Comparison of ENCODE assay signal across 22 cellular contexts in genomic region chr5:56520951-56521350, GRCh38.
"Had no signal": no experiment of that assay in that cellular context is flagged by ENCODE, and none has a peak within 500 bp of the region (broad histone marks: within the 10 kb centered on the region; RNA-seq: fewer than 3 reads in every experiment).

No MANE protein-coding gene starts in this region.

- H3K36me3 ChIP-seq: colonic mucosa, gastroesophageal sphincter, neutrophil, thoracic aorta had no signal

- FAIRE-seq: bronchial epithelial cell, endothelial cell of umbilical vein, small intestine, urothelium cell line had no signal

- DNase-seq: central memory CD4-positive, alpha-beta T cell; colonic mucosa; dermis blood vessel endothelial cell; endodermal cell; erythroblast; glutamatergic neuron; immature natural killer cell; left colon; left ventricle myocardium superior; mesenchymal stem cell; midbrain; naive B cell; right cardiac atrium; small intestine; stimulated activated CD4-positive, alpha-beta T cell treated with anti-CD3 and anti-CD28 coated beads, Interleukin-2, amount 100 ng/mL, for 48 hours had no signal

- H3K4me3 ChIP-seq: colonic mucosa, gastroesophageal sphincter, lung, thoracic aorta had no signal

- H3K9me3 ChIP-seq: colonic mucosa, gastroesophageal sphincter, neutrophil, thoracic aorta had no signal

- H3K27me3 ChIP-seq: colonic mucosa, gastroesophageal sphincter, neutrophil had no signal

- H3K4me1 ChIP-seq: colonic mucosa had no signal

- H3K27ac ChIP-seq: colonic mucosa, gastroesophageal sphincter, neutrophil, thoracic aorta had no signal
